ENCODE assay signal across 15 cellular contexts in the genomic region with DNA sequence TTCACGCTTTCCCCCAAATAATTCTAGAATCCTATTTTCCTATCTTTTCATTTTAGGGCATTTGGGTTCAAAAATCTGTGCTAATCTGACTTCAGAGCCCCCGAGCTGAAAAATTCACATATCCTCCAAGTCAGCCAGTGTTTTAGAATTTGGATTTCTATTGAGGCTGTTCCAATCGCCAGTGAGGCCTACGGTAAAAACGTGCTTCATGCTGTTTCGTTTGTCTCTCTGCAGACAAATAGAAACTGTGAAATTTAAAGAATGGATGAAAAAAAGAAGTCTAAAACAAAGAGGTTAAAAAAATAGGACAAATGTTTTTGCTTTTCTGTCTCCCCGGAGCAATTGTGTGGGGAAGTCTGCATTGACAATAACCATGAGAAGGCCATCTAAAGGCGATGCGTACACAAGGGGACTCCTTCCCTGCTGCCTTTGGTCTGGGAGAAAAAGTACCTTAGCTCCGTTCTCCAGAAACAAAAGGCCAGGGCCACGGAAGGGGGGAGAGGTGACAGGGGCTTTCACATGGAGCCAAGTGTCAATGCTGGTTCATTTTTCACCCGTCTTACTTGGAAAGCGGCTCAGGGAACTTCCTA. TPM values are rescaled to one million over a fixed set of nuclear protein-coding genes. Genes with fewer than 3 reads are reported as not detected.
A peak's percentile ranks its signal among the peaks of the same experiment; 100 is the strongest.
DNase-seq lines count a peak whose midpoint lies in the region; ATAC-seq, FAIRE-seq and TF ChIP-seq lines count a peak whose summit lies in the region.
"Had no signal": no experiment of that assay in that cellular context is flagged by ENCODE, and none has a peak within 500 bp of the region (broad histone marks: within the 10 kb centered on the region; RNA-seq: fewer than 3 reads in every experiment).

No MANE protein-coding gene starts in this region.

- intact Hi-C loops in HCT116 (cut with micrococcal nuclease), result loop anchor here (10.0 kb wide), 1 partner anchor 218 kb away; no protein-coding TSS in a partner anchor
- intact Hi-C loops in kidney (cut with DNase I), result no loop called here

- H3K36me3 Mint-ChIP-seq in immature natural killer cell, result peaks cover 0 to 4% (median 4%) of the 10 kb centered on the region in 3 donors
- H3K36me3 Mint-ChIP-seq: WTC11 had no signal

- no peaks in the 10 kb centered on the region for H3K9me3 ChIP-seq in HCT116 (ENCODE audit: control insufficient read depth in 1 of 2, insufficient read depth in 1 of 2, low read depth in 1 of 2, low read length in 2 of 2)
- H3K9me3 ChIP-seq in SJSA1 (replicated peaks), result no peaks in the 10 kb centered on the region
- H3K9me3 ChIP-seq in kidney (ENCODE audit: control insufficient read depth in 1 of 2, low read length in 2 of 2), result no peaks in the 10 kb centered on the region
- no peaks in the 10 kb centered on the region for H3K9me3 ChIP-seq in skeletal muscle satellite cell (replicated peaks; ENCODE audit: low read length)

- TF ChIP-seq CTCF in HCT116 (IDR thresholded peaks at IDR 0.05 in 2 of 3, conservative IDR thresholded peaks at IDR 0.05 in 1 of 3; ENCODE audit: borderline replicate concordance in 1 of 3, insufficient read depth in 1 of 3, low read depth in 2 of 3, low read length in 2 of 3), result no peak
- no peak for TF ChIP-seq CTCF in kidney (IDR thresholded peaks at IDR 0.05; ENCODE audit: borderline replicate concordance, extremely low read depth, insufficient read depth)
- no peak for TF ChIP-seq CTCF in GM10248 (IDR thresholded peaks at IDR 0.05; ENCODE audit: control extremely low read depth, extremely low read depth, low read depth, missing control alignments)

- H3K36me3 ChIP-seq in HCT116 (ENCODE audit: control insufficient read depth in 1 of 2, insufficient read depth in 2 of 2, low read length in 2 of 2), result no peaks in the 10 kb centered on the region
- H3K36me3 ChIP-seq in SJSA1, result no peaks in the 10 kb centered on the region
- H3K36me3 ChIP-seq in kidney (ENCODE audit: control insufficient read depth in 1 of 2, insufficient read depth in 2 of 2, low read length in 2 of 2), result no peaks in the 10 kb centered on the region
- no peaks in the 10 kb centered on the region for H3K36me3 ChIP-seq in skeletal muscle satellite cell (ENCODE audit: insufficient read depth, low read length)

- no peak for FAIRE-seq in kidney (lab: Jason Lieb, UNC)
- FAIRE-seq: GM19239, K562 had no signal

- H3K27me3 ChIP-seq in HCT116 (ENCODE audit: insufficient read depth, low read length), result no peaks in the 10 kb centered on the region
- no peaks in the 10 kb centered on the region for H3K27me3 ChIP-seq in SJSA1 (replicated peaks)
- no peaks in the 10 kb centered on the region for H3K27me3 ChIP-seq in skeletal muscle satellite cell (ENCODE audit: control insufficient read depth, insufficient read depth, low read length)

- no peak for TF ChIP-seq RAD21 in HCT116 (IDR thresholded peaks at IDR 0.05; ENCODE audit: low read depth)

- H3K79me2 ChIP-seq in HCT116 (ENCODE audit: insufficient read depth, low read length), result peaks cover 79% of the 10 kb centered on the region

- DNase-seq in HCT116 (ENCODE audit: low read depth, low spot score) (no peak), SJSA1 (ENCODE audit: low read depth in 1 of 2, low spot score in 2 of 2) (peak in 1 of 2 experiments; percentile 65), kidney (no peak), GM10248 (ENCODE audit: extremely low spot score) (no peak), immature natural killer cell (no peak)
- DNase-seq: activated T-cell treated with anti-CD3 and anti-CD28 coated beads, Interleukin-2, amount 50 U/mL, for 48 hours; GOT3; NCI-H2029 treated with DMSO at 0.1 percent for 48 hours; RPMI8226 had no signal

- peak overlapping the region; percentile 95 for H3K4me2 ChIP-seq in HCT116 (ENCODE audit: low read length)
- peak overlapping the region; percentile 86 for H3K4me2 ChIP-seq in skeletal muscle satellite cell (ENCODE audit: low read length)

- no peak overlapping the region for H3K9ac ChIP-seq in HCT116 (ENCODE audit: low read length)
- H3K9ac ChIP-seq in kidney (ENCODE audit: low read length in 2 of 2), result no peak overlapping the region
- H3K9ac ChIP-seq in skeletal muscle satellite cell (ENCODE audit: low read depth, low read length), result peak overlapping the region; percentile 86

- no peaks in the 10 kb centered on the region for H3K9me2 ChIP-seq in HCT116 (ENCODE audit: insufficient read depth)

- CTCF ChIA-PET in HCT116 (lab: Charles Lee) (no interaction called here), GM10248 (lab: Yijun Ruan, JAX) (no interaction called here)

- peaks cover 0 to 2% (median 0%) of the 10 kb centered on the region in 6 donors for H3K9me3 Mint-ChIP-seq in immature natural killer cell
- H3K9me3 Mint-ChIP-seq: WTC11 had no signal

- peaks cover 27 to 33% of the 10 kb centered on the region in 2 donors for H3K4me1 Mint-ChIP-seq in immature natural killer cell

- no peaks in the 10 kb centered on the region for H4K20me1 ChIP-seq in HCT116 (ENCODE audit: insufficient read depth)

- no peak for TF ChIP-seq POLR2A in HCT116 (IDR thresholded peaks at IDR 0.05; ENCODE audit: borderline replicate concordance, extremely low read depth, insufficient read depth, insufficient read length)

- H3K4me1 ChIP-seq in HCT116 (ENCODE audit: control insufficient read depth in 1 of 2, insufficient read depth in 2 of 2, low read length in 2 of 2) (peaks cover 52 to 61% of the 10 kb centered on the region in 2 experiments), SJSA1 (replicated peaks) (peaks cover 83% of the 10 kb centered on the region), kidney (ENCODE audit: control insufficient read depth in 1 of 2, insufficient read depth in 1 of 2, low read depth in 1 of 2, low read length in 2 of 2) (peaks cover 20 to 24% of the 10 kb centered on the region in 2 donors), skeletal muscle satellite cell (ENCODE audit: control insufficient read depth, insufficient read depth, low read length) (peaks cover 76% of the 10 kb centered on the region)

- H3K27ac Mint-ChIP-seq in immature natural killer cell, result no peak overlapping the region

- peaks cover 7 to 18% (median 10%) of the 10 kb centered on the region in 3 donors for H3K27me3 Mint-ChIP-seq in immature natural killer cell (ENCODE audit: low read depth in 3 of 3)

- ATAC-seq in HCT116 (no peak), GM18868 (IDR thresholded peaks at IDR 0.05; ENCODE audit: unreplicated experiment) (no peak), GM19455 (IDR thresholded peaks at IDR 0.05; ENCODE audit: unreplicated experiment) (no peak)
- ATAC-seq: K562, WTC11 had no signal

- no TSS peak for BruUV-seq in HCT116 (replicated peaks; lab: Mats Ljungman, UMichigan)

- H3K4me3 ChIP-seq in HCT116 (replicated peaks in 1 of 2; ENCODE audit: low read depth in 1 of 2, low read length in 2 of 2), result no peak overlapping the region
- H3K4me3 ChIP-seq in SJSA1, result no peak overlapping the region
- H3K4me3 ChIP-seq in kidney (ENCODE audit: low read length in 2 of 2), result no peak overlapping the region
- H3K4me3 ChIP-seq in skeletal muscle satellite cell (ENCODE audit: low read length), result peak overlapping the region; percentile 46
- H3K4me3 ChIP-seq: K562 had no signal

- H2AFZ ChIP-seq in HCT116 (ENCODE audit: low read depth, low read length, poor library complexity, severe bottlenecking), result no peak overlapping the region

- H3K4me3 Mint-ChIP-seq in immature natural killer cell, result no peak overlapping the region
- H3K4me3 Mint-ChIP-seq: WTC11 had no signal

- H3K27ac ChIP-seq in HCT116 (ENCODE audit: low read depth, low read length), result no peak overlapping the region
- peak overlapping the region; percentile 98 for H3K27ac ChIP-seq in SJSA1
- peak overlapping the region; percentile 85 to 86 for H3K27ac ChIP-seq in kidney (ENCODE audit: low read depth in 2 of 2, low read length in 2 of 2)

- POLR2A ChIA-PET in HCT116 (lab: Charles Lee) (no interaction called here), GM10248 (lab: Yijun Ruan, JAX) (no interaction called here)

- RAD21 ChIA-PET in HCT116 (lab: Charles Lee; ENCODE audit: low non-redundant PET in 1 of 2, low total read pairs in 2 of 2, uncharacterized antibody in 2 of 2, unreplicated experiment in 2 of 2), result no interaction called here

TF ChIP-seq in HCT116, 20 proteins besides CTCF, POLR2A, EP300 and RAD21 (continues in another document):
- TF ChIP-seq MAX (IDR thresholded peaks at IDR 0.05), result no peak
- TF ChIP-seq, protein P1, sequence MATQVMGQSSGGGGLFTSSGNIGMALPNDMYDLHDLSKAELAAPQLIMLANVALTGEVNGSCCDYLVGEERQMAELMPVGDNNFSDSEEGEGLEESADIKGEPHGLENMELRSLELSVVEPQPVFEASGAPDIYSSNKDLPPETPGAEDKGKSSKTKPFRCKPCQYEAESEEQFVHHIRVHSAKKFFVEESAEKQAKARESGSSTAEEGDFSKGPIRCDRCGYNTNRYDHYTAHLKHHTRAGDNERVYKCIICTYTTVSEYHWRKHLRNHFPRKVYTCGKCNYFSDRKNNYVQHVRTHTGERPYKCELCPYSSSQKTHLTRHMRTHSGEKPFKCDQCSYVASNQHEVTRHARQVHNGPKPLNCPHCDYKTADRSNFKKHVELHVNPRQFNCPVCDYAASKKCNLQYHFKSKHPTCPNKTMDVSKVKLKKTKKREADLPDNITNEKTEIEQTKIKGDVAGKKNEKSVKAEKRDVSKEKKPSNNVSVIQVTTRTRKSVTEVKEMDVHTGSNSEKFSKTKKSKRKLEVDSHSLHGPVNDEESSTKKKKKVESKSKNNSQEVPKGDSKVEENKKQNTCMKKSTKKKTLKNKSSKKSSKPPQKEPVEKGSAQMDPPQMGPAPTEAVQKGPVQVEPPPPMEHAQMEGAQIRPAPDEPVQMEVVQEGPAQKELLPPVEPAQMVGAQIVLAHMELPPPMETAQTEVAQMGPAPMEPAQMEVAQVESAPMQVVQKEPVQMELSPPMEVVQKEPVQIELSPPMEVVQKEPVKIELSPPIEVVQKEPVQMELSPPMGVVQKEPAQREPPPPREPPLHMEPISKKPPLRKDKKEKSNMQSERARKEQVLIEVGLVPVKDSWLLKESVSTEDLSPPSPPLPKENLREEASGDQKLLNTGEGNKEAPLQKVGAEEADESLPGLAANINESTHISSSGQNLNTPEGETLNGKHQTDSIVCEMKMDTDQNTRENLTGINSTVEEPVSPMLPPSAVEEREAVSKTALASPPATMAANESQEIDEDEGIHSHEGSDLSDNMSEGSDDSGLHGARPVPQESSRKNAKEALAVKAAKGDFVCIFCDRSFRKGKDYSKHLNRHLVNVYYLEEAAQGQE (IDR thresholded peaks at IDR 0.05; ENCODE audit: low read depth), result no peak
- TF ChIP-seq POLR2AphosphoS5 (IDR thresholded peaks at IDR 0.05; ENCODE audit: low read depth, low read length), result no peak
- TF ChIP-seq CEBPB (IDR thresholded peaks at IDR 0.05; ENCODE audit: low read depth), result no peak
- no peak for TF ChIP-seq EGR1 (IDR thresholded peaks at IDR 0.05; ENCODE audit: low read depth)

RNA-seq across cellular contexts. Expression of gene ZFHX3, which starts 4.6 kb away (rescaled TPM):
- total RNA-seq in HCT116 (2021; ENCODE audit: unreplicated experiment) (6.3 TPM), kidney (29.3 TPM)
- polyA plus RNA-seq in HCT116 (2012), result 1.5 and 1.8 TPM in 2 replicates
- total RNA-seq in SJSA1 (2014; rRNA removed; shearing (Covaris generic)), result 2.1 and 2.3 TPM in 2 replicates
- polyA plus RNA-seq in kidney (ENCODE audit: insufficient read depth, low read depth, low replicate concordance) (2.3 TPM), immature natural killer cell (1 to 10 TPM in 2 of 3 donors, under 1 TPM in 1; 0.05 to 1.4 (median 1.0) TPM)
- total RNA-seq in skeletal muscle satellite cell (2012; rRNA removed), result 5.1 and 8.3 TPM in 2 replicates
